In the genomic region with DNA sequence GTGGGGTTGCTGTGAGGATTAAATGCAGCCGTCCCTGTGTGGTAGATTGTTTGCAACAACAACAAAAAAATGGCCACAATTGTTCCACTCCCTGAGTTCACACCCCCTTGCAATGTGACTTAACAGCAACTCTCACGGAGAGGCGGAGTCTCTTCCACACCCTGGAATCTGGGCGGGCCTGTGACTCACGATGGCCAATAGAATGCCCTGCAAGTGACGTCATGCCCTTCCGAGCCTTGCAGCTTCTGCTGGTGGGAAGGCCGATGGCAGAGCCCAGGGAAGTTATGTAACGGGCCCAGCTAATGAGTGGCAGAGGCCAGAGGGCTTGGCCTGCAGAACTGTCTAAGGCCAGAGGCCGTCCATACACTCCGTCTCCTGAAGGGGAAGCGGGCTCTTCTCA, we compare ENCODE assay signal across 1 cellular context.
TF ChIP-seq lines count a peak whose summit lies in the region.

No MANE protein-coding gene starts in this region.

TF ChIP-seq in HepG2, 621 proteins besides CTCF, POLR2A, EP300 and RAD21 (continued from another document and continues in another):
- TF ChIP-seq, protein P1, sequence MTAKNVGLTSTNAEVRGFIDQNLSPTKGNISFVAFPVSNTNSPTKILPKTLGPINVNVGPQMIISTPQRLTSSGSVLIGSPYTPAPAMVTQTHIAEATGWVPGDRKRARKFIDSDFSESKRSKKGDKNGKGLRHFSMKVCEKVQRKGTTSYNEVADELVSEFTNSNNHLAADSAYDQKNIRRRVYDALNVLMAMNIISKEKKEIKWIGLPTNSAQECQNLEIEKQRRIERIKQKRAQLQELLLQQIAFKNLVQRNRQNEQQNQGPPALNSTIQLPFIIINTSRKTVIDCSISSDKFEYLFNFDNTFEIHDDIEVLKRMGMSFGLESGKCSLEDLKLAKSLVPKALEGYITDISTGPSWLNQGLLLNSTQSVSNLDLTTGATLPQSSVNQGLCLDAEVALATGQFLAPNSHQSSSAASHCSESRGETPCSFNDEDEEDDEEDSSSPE (CRISPR knock-in tag; IDR thresholded peaks at IDR 0.05) = no peak
- no peak for TF ChIP-seq ISX (CRISPR knock-in tag; conservative IDR thresholded peaks at IDR 0.05)
- TF ChIP-seq MEIS1 (CRISPR knock-in tag; IDR thresholded peaks at IDR 0.05; ENCODE audit: borderline replicate concordance) = peak; percentile 83; the same call in 1 of the 2 replicates
- no peak for TF ChIP-seq ZFP37 (CRISPR knock-in tag; IDR thresholded peaks at IDR 0.05; ENCODE audit: borderline replicate concordance)
- TF ChIP-seq, protein P2, sequence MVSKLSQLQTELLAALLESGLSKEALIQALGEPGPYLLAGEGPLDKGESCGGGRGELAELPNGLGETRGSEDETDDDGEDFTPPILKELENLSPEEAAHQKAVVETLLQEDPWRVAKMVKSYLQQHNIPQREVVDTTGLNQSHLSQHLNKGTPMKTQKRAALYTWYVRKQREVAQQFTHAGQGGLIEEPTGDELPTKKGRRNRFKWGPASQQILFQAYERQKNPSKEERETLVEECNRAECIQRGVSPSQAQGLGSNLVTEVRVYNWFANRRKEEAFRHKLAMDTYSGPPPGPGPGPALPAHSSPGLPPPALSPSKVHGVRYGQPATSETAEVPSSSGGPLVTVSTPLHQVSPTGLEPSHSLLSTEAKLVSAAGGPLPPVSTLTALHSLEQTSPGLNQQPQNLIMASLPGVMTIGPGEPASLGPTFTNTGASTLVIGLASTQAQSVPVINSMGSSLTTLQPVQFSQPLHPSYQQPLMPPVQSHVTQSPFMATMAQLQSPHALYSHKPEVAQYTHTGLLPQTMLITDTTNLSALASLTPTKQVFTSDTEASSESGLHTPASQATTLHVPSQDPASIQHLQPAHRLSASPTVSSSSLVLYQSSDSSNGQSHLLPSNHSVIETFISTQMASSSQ (IDR thresholded peaks at IDR 0.05; ENCODE audit: low read depth) = no peak
- TF ChIP-seq, protein P2 (CRISPR knock-in tag; IDR thresholded peaks at IDR 0.05; ENCODE audit: borderline replicate concordance) = peak; percentile 31; the same call in 1 of the 2 replicates
- no peak for TF ChIP-seq ARNT (IDR thresholded peaks at IDR 0.05)
- no peak for TF ChIP-seq CBX1 (IDR thresholded peaks at IDR 0.05; ENCODE audit: low read depth)
- TF ChIP-seq KLF12 (CRISPR knock-in tag; IDR thresholded peaks at IDR 0.05; ENCODE audit: borderline replicate concordance) = no peak; the same call in 1 of the 2 replicates
- TF ChIP-seq, protein P3, sequence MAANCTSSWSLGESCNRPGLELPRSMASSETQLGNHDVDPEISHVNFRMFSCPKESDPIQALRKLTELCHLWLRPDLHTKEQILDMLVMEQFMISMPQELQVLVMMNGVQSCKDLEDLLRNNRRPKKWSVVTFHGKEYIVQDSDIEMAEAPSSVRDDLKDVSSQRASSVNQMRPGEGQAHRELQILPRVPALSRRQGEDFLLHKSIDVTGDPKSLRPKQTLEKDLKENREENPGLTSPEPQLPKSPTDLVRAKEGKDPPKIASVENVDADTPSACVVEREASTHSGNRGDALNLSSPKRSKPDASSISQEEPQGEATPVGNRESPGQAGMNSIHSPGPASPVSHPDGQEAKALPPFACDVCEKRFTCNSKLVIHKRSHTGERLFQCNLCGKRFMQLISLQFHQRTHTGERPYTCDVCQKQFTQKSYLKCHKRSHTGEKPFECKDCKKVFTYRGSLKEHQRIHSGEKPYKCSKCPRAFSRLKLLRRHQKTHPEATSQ (CRISPR knock-in tag; IDR thresholded peaks at IDR 0.05; ENCODE audit: borderline replicate concordance) = no peak
- peak; percentile 57; the same call in 1 of the 2 replicates for TF ChIP-seq HMG20A (CRISPR knock-in tag; IDR thresholded peaks at IDR 0.05; ENCODE audit: borderline replicate concordance)
- TF ChIP-seq PPARG (CRISPR knock-in tag; conservative IDR thresholded peaks at IDR 0.05) = peak; percentile 69; the same call in 1 of the 2 replicates
- no peak for TF ChIP-seq ZNF639 (CRISPR knock-in tag; conservative IDR thresholded peaks at IDR 0.05)
- no peak for TF ChIP-seq NFE2L1 (CRISPR knock-in tag; IDR thresholded peaks at IDR 0.05; ENCODE audit: borderline replicate concordance)
- no peak for TF ChIP-seq TP53 (CRISPR knock-in tag; conservative IDR thresholded peaks at IDR 0.05)
- TF ChIP-seq ZNF772 (CRISPR knock-in tag; IDR thresholded peaks at IDR 0.05) = no peak
- TF ChIP-seq HNRNPK (IDR thresholded peaks at IDR 0.05; ENCODE audit: low read depth, low read length, poor library complexity, severe bottlenecking) = no peak
- TF ChIP-seq FOXK1 (CRISPR knock-in tag; IDR thresholded peaks at IDR 0.05; ENCODE audit: borderline replicate concordance, low read depth) = no peak
- peak; percentile 80 for TF ChIP-seq POGK (CRISPR knock-in tag; conservative IDR thresholded peaks at IDR 0.05)
- no peak for TF ChIP-seq IRF2 (CRISPR knock-in tag; IDR thresholded peaks at IDR 0.05)
- TF ChIP-seq, protein P4, sequence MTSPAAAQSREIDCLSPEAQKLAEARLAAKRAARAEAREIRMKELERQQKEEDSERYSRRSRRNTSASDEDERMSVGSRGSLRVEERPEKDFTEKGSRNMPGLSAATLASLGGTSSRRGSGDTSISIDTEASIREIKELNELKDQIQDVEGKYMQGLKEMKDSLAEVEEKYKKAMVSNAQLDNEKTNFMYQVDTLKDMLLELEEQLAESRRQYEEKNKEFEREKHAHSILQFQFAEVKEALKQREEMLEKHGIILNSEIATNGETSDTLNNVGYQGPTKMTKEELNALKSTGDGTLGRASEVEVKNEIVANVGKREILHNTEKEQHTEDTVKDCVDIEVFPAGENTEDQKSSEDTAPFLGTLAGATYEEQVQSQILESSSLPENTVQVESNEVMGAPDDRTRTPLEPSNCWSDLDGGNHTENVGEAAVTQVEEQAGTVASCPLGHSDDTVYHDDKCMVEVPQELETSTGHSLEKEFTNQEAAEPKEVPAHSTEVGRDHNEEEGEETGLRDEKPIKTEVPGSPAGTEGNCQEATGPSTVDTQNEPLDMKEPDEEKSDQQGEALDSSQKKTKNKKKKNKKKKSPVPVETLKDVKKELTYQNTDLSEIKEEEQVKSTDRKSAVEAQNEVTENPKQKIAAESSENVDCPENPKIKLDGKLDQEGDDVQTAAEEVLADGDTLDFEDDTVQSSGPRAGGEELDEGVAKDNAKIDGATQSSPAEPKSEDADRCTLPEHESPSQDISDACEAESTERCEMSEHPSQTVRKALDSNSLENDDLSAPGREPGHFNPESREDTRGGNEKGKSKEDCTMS (CRISPR knock-in tag; conservative IDR thresholded peaks at IDR 0.05) = no peak
- no peak for TF ChIP-seq IKZF1 (IDR thresholded peaks at IDR 0.05)
- TF ChIP-seq ZNF12 (CRISPR knock-in tag; IDR thresholded peaks at IDR 0.05) = no peak
- TF ChIP-seq TCF12 (IDR thresholded peaks at IDR 0.05) = no peak
- TF ChIP-seq TCF12 (CRISPR knock-in tag; IDR thresholded peaks at IDR 0.05) = no peak
- TF ChIP-seq, protein P5, sequence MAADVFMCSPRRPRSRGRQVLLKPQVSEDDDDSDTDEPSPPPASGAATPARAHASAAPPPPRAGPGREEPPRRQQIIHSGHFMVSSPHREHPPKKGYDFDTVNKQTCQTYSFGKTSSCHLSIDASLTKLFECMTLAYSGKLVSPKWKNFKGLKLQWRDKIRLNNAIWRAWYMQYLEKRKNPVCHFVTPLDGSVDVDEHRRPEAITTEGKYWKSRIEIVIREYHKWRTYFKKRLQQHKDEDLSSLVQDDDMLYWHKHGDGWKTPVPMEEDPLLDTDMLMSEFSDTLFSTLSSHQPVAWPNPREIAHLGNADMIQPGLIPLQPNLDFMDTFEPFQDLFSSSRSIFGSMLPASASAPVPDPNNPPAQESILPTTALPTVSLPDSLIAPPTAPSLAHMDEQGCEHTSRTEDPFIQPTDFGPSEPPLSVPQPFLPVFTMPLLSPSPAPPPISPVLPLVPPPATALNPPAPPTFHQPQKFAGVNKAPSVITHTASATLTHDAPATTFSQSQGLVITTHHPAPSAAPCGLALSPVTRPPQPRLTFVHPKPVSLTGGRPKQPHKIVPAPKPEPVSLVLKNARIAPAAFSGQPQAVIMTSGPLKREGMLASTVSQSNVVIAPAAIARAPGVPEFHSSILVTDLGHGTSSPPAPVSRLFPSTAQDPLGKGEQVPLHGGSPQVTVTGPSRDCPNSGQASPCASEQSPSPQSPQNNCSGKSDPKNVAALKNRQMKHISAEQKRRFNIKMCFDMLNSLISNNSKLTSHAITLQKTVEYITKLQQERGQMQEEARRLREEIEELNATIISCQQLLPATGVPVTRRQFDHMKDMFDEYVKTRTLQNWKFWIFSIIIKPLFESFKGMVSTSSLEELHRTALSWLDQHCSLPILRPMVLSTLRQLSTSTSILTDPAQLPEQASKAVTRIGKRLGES (CRISPR knock-in tag; IDR thresholded peaks at IDR 0.05; ENCODE audit: borderline replicate concordance) = no peak
- TF ChIP-seq CENPX (CRISPR knock-in tag; IDR thresholded peaks at IDR 0.05) = no peak
- no peak for TF ChIP-seq IKZF5 (CRISPR knock-in tag; IDR thresholded peaks at IDR 0.05)
- TF ChIP-seq ZNF780A (CRISPR knock-in tag; IDR thresholded peaks at IDR 0.05) = no peak
- TF ChIP-seq, protein P6, sequence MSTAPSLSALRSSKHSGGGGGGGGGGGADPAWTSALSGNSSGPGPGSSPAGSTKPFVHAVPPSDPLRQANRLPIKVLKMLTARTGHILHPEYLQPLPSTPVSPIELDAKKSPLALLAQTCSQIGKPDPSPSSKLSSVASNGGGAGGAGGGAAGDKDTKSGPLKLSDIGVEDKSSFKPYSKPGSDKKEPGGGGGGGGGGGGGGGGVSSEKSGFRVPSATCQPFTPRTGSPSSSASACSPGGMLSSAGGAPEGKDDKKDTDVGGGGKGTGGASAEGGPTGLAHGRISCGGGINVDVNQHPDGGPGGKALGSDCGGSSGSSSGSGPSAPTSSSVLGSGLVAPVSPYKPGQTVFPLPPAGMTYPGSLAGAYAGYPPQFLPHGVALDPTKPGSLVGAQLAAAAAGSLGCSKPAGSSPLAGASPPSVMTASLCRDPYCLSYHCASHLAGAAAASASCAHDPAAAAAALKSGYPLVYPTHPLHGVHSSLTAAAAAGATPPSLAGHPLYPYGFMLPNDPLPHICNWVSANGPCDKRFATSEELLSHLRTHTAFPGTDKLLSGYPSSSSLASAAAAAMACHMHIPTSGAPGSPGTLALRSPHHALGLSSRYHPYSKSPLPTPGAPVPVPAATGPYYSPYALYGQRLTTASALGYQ (CRISPR knock-in tag; IDR thresholded peaks at IDR 0.05) = no peak
- no peak for TF ChIP-seq ZNF276 (CRISPR knock-in tag; IDR thresholded peaks at IDR 0.05; ENCODE audit: low read depth)
- no peak for TF ChIP-seq CCAR2 (optimal IDR thresholded peaks at IDR 0.05; ENCODE audit: low read depth, low read length)
- no peak for TF ChIP-seq ATF5 (CRISPR knock-in tag; IDR thresholded peaks at IDR 0.05; ENCODE audit: low read depth)
- no peak for TF ChIP-seq ZNF724P (CRISPR knock-in tag; IDR thresholded peaks at IDR 0.05; ENCODE audit: borderline replicate concordance)
- no peak for TF ChIP-seq NFKBIZ (CRISPR knock-in tag; IDR thresholded peaks at IDR 0.05)
